ENCODE assay signal across 9 cellular contexts in the genomic region with DNA sequence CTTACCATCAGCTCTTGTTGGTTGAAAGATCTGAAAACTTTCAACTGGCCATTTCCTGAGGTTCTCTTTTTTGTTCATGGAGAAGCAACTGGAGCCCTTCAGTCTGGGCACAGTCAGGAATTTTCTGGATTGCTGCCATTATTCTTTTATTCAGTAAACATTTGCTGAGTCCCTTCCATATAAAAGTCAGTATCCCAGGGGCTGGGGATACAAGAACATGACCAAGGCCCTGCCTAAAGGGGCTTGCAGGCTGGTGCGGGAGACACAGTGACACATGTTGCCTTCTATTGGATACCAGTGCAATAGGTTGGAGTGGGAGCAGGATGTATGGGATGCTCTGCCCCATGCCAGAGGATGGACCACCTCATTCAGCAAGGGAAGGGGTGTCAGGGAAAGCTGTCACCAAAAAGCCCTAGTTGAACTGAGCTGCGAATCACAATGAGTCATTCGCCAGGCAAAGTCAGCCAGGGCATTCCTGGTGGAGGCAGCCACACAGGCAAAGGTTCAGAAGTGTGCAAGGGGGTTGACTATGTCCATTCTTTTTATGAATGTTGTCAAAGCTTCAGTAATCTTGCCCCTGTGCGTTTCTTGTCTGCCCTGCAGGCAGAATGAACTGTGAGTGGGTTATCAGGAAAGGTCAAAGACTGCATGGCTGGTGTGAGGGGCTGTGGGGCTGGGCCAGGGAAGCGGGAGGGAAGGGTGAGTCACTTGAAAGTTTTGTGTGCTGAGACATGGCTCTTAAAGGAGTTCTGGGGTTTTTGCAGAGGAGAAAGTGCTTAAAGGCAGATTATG.
DNase-seq lines count a peak whose midpoint lies in the region; ATAC-seq and TF ChIP-seq lines count a peak whose summit lies in the region.
"Had no signal": no experiment of that assay in that cellular context is flagged by ENCODE, and none has a peak within 500 bp of the region (broad histone marks: within the 10 kb centered on the region; RNA-seq: fewer than 3 reads in every experiment).

No MANE protein-coding gene starts in this region.

- no peaks in the 10 kb centered on the region for H3K36me3 ChIP-seq in Caco-2 (ENCODE audit: control insufficient read depth, insufficient read depth, low read length)

- peak; percentile 81 to 90 for DNase-seq in Caco-2
- peak; percentile 14 for DNase-seq in MV-4-11 (lab: John Stamatoyannopoulos, UW)
- DNase-seq in ecto neural progenitor cell (ENCODE audit: low spot score): peak; percentile 49
- DNase-seq in myocyte (ENCODE audit: low read depth): peak; percentile 82
- DNase-seq in activated gamma-delta T cell (lab: John Stamatoyannopoulos, UW): no peak
- DNase-seq in T-helper 2 cell treated with Interferon-gamma antibody and Interleukin-4, amounts not matched to agents 5 μg/mL and 100 μg/mL, for 36 hours (ENCODE audit: low spot score): no peak
- no peak for DNase-seq in T-helper 9 cell

- no peak overlapping the region for H3K4me3 ChIP-seq in Caco-2 (ENCODE audit: low read depth, low read length)
- H3K4me3 ChIP-seq: GM12878 had no signal

- peaks cover 12% of the 10 kb centered on the region for H3K9me3 Mint-ChIP-seq in Caco-2 (ENCODE audit: unreplicated experiment)
- peaks cover 4% of the 10 kb centered on the region for H3K9me3 Mint-ChIP-seq in T-helper 2 cell treated with Interferon-gamma antibody and Interleukin-4, amounts not matched to agents 5 μg/mL and 100 μg/mL, for 36 hours

- CTCF ChIA-PET in Caco-2 (lab: Charles Lee): interaction anchor here (0.6 kb wide), 1 partner anchor 45 kb away, joined by 3 read pairs; no protein-coding TSS in a partner anchor

- no peaks in the 10 kb centered on the region for H3K27me3 Mint-ChIP-seq in Caco-2 (ENCODE audit: insufficient read depth, unreplicated experiment)
- peaks cover 42% of the 10 kb centered on the region for H3K27me3 Mint-ChIP-seq in T-helper 2 cell treated with Interferon-gamma antibody and Interleukin-4, amounts not matched to agents 5 μg/mL and 100 μg/mL, for 36 hours (ENCODE audit: low read depth)

- ATAC-seq in HG02642 (IDR thresholded peaks at IDR 0.05; ENCODE audit: poor library complexity, unreplicated experiment): no peak
- ATAC-seq: GM12878 had no signal

- TF ChIP-seq CTCF in Caco-2 (IDR thresholded peaks at IDR 0.05; ENCODE audit: insufficient read depth in 1 of 2, low read depth in 1 of 2, low read length in 1 of 2, severe bottlenecking in 1 of 2, unreplicated experiment in 1 of 2): no peak

- intact Hi-C loops in Caco-2 (cut with micrococcal nuclease; ENCODE audit: unreplicated experiment): loop anchor here (1.0 kb wide), 2 partner anchors 76 to 166 kb away; no protein-coding TSS in a partner anchor

- H3K27ac Mint-ChIP-seq in Caco-2 (ENCODE audit: unreplicated experiment): peak overlapping the region; percentile 65
- H3K27ac Mint-ChIP-seq in T-helper 2 cell treated with Interferon-gamma antibody and Interleukin-4, amounts not matched to agents 5 μg/mL and 100 μg/mL, for 36 hours: no peak overlapping the region

- H3K36me3 Mint-ChIP-seq in Caco-2 (ENCODE audit: insufficient read depth, unreplicated experiment): peaks cover 12% of the 10 kb centered on the region
- no peaks in the 10 kb centered on the region for H3K36me3 Mint-ChIP-seq in T-helper 2 cell treated with Interferon-gamma antibody and Interleukin-4, amounts not matched to agents 5 μg/mL and 100 μg/mL, for 36 hours (ENCODE audit: low read depth)

- H3K4me1 ChIP-seq in Caco-2: peaks cover 28% of the 10 kb centered on the region

- no peak overlapping the region for H3K4me3 Mint-ChIP-seq in Caco-2 (ENCODE audit: unreplicated experiment)
- H3K4me3 Mint-ChIP-seq in T-helper 2 cell treated with Interferon-gamma antibody and Interleukin-4, amounts not matched to agents 5 μg/mL and 100 μg/mL, for 36 hours: no peak overlapping the region

- POLR2A ChIA-PET in Caco-2 (lab: Charles Lee): no interaction called here

- H3K27me3 ChIP-seq in Caco-2 (replicated peaks; ENCODE audit: control insufficient read depth, insufficient read depth, low read length): no peaks in the 10 kb centered on the region

- no TSS peak for BruUV-seq in Caco-2 (replicated peaks; lab: Mats Ljungman, UMichigan)

- peaks cover 17% of the 10 kb centered on the region for H3K4me1 Mint-ChIP-seq in Caco-2 (ENCODE audit: low read depth, unreplicated experiment)
- H3K4me1 Mint-ChIP-seq in T-helper 2 cell treated with Interferon-gamma antibody and Interleukin-4, amounts not matched to agents 5 μg/mL and 100 μg/mL, for 36 hours (ENCODE audit: low read depth): no peaks in the 10 kb centered on the region

- no peaks in the 10 kb centered on the region for H3K9me3 ChIP-seq in Caco-2

Comparison
In these comparisons a context has a peak if more than half of its experiments do, and no peak if none do; other contexts are left out.
1. DNase-seq: peak in Caco-2 (2 of 2), MV-4-11 (single experiment), ecto neural progenitor cell (single experiment) and myocyte (single experiment); none in activated gamma-delta T cell (single experiment), T-helper 2 cell treated with Interferon-gamma antibody and Interleukin-4, amounts not matched to agents 5 μg/mL and 100 μg/mL, for 36 hours (single experiment) and T-helper 9 cell (single experiment).